Comparison of ENCODE assay signal across 1 cellular context in genomic region chr6:18340781-18341551, GRCh38.
TF ChIP-seq lines count a peak whose summit lies in the region.

No MANE protein-coding gene starts in this region.

TF ChIP-seq in IMR-90, 13 proteins besides CTCF, POLR2A, EP300 and RAD21:
- TF ChIP-seq ELK1 (IDR thresholded peaks at IDR 0.05; ENCODE audit: borderline replicate concordance, low read depth, low read length) = no peak
- TF ChIP-seq USF2 (IDR thresholded peaks at IDR 0.05; ENCODE audit: low read depth, low read length) = no peak
- no peak for TF ChIP-seq FOS (IDR thresholded peaks at IDR 0.05; ENCODE audit: low read depth, low read length)
- TF ChIP-seq CEBPB (IDR thresholded peaks at IDR 0.05; ENCODE audit: low read depth, low read length) = no peak
- no peak for TF ChIP-seq BHLHE40 (IDR thresholded peaks at IDR 0.05; ENCODE audit: low read depth, low read length)
- no peak for TF ChIP-seq MAFK (IDR thresholded peaks at IDR 0.05; ENCODE audit: low read depth, low read length)
- TF ChIP-seq RCOR1 (IDR thresholded peaks at IDR 0.05; ENCODE audit: insufficient replicate concordance, low read length) = no peak
- no peak for TF ChIP-seq CHD1 (IDR thresholded peaks at IDR 0.05; ENCODE audit: low read depth, low read length)
- TF ChIP-seq RFX5 (IDR thresholded peaks at IDR 0.05; ENCODE audit: low read depth, low read length) = no peak
- no peak for TF ChIP-seq NFE2L2 (IDR thresholded peaks at IDR 0.05; ENCODE audit: low read depth, low read length)
- no peak for TF ChIP-seq MXI1 (IDR thresholded peaks at IDR 0.05; ENCODE audit: borderline replicate concordance, low read depth, low read length)
- TF ChIP-seq SMC3 (IDR thresholded peaks at IDR 0.05; ENCODE audit: low read depth, low read length) = no peak
- no peak for TF ChIP-seq MAZ (IDR thresholded peaks at IDR 0.05; ENCODE audit: borderline replicate concordance, low read depth, low read length)
